Comparison of ENCODE assay signal across 8 cellular contexts in genomic region chr12:26125451-26126339, GRCh38. TPM values are rescaled to one million over a fixed set of nuclear protein-coding genes. Genes with fewer than 3 reads are reported as not detected.
DNase-seq lines count a peak whose midpoint lies in the region; ATAC-seq, FAIRE-seq and TF ChIP-seq lines count a peak whose summit lies in the region.

No MANE protein-coding gene starts in this region.

- no peaks in the 10 kb centered on the region for H3K36me3 Mint-ChIP-seq in T-helper 1 cell treated with Interleukin-12 subunit alpha and Interleukin-12 subunit beta and Interleukin-4 antibody, amounts not matched to agents 30 μg/mL and 1 μg/mL, for 36 hours (ENCODE audit: low read depth)

- ATAC-seq in GM21526 (IDR thresholded peaks at IDR 0.05; ENCODE audit: low FRiP score, unreplicated experiment) = peak; percentile 10

- H3K9me3 ChIP-seq in kidney (ENCODE audit: control insufficient read depth in 1 of 2, low read length in 2 of 2) = no peaks in the 10 kb centered on the region
- no peaks in the 10 kb centered on the region for H3K9me3 ChIP-seq in skeletal muscle tissue (ENCODE audit: control insufficient read depth in 3 of 3, low read length in 3 of 3)

- H3K36me3 ChIP-seq in kidney (ENCODE audit: control insufficient read depth in 1 of 2, insufficient read depth in 2 of 2, low read length in 2 of 2) (no peaks in the 10 kb centered on the region), skeletal muscle tissue (ENCODE audit: control insufficient read depth in 3 of 3, insufficient read depth in 3 of 3, low read length in 3 of 3) (peaks cover 0 to 4% (median 0%) of the 10 kb centered on the region in 3 donors)

- H3K27me3 Mint-ChIP-seq in T-helper 1 cell treated with Interleukin-12 subunit alpha and Interleukin-12 subunit beta and Interleukin-4 antibody, amounts not matched to agents 30 μg/mL and 1 μg/mL, for 36 hours (ENCODE audit: low read depth) = peaks cover 90% of the 10 kb centered on the region

- H3K4me1 Mint-ChIP-seq in T-helper 1 cell treated with Interleukin-12 subunit alpha and Interleukin-12 subunit beta and Interleukin-4 antibody, amounts not matched to agents 30 μg/mL and 1 μg/mL, for 36 hours (ENCODE audit: low read depth) = peaks cover 29% of the 10 kb centered on the region

- intact Hi-C loops in kidney (cut with DNase I) = no loop called here

- H3K4me1 ChIP-seq in kidney (ENCODE audit: control insufficient read depth in 1 of 2, insufficient read depth in 1 of 2, low read depth in 1 of 2, low read length in 2 of 2) (peaks cover 4 to 13% of the 10 kb centered on the region in 2 donors), skeletal muscle tissue (ENCODE audit: control insufficient read depth in 3 of 3, insufficient read depth in 3 of 3, low read length in 3 of 3) (peaks cover 8 to 34% (median 24%) of the 10 kb centered on the region in 3 donors)

- TF ChIP-seq CTCF in choroid plexus epithelial cell (conservative IDR thresholded peaks at IDR 0.05; ENCODE audit: low read depth, low read length) = no peak
- TF ChIP-seq CTCF in kidney (IDR thresholded peaks at IDR 0.05; ENCODE audit: borderline replicate concordance, extremely low read depth, insufficient read depth) = no peak

- H3K27ac Mint-ChIP-seq in T-helper 1 cell treated with Interleukin-12 subunit alpha and Interleukin-12 subunit beta and Interleukin-4 antibody, amounts not matched to agents 30 μg/mL and 1 μg/mL, for 36 hours = no peak overlapping the region

- H3K4me3 Mint-ChIP-seq in T-helper 1 cell treated with Interleukin-12 subunit alpha and Interleukin-12 subunit beta and Interleukin-4 antibody, amounts not matched to agents 30 μg/mL and 1 μg/mL, for 36 hours = peak overlapping the region; percentile 71

- H3K27ac ChIP-seq in kidney (ENCODE audit: low read depth in 2 of 2, low read length in 2 of 2) = peak overlapping the region; percentile 71 to 82
- peak overlapping the region; percentile 100 for H3K27ac ChIP-seq in skeletal muscle tissue (ENCODE audit: low read depth, low read length)

- DNase-seq in DMS53 (lab: John Stamatoyannopoulos, UW) (peak; percentile 99), KG1 (lab: John Stamatoyannopoulos, UW) (peak; percentile 68), choroid plexus epithelial cell (ENCODE audit: low read depth) (peak; percentile 75), kidney (peak; percentile 93), SKM-1 (lab: John Stamatoyannopoulos, UW; ENCODE audit: unreplicated experiment) (no peak)

- no peak for FAIRE-seq in kidney (lab: Jason Lieb, UNC)

- no peaks in the 10 kb centered on the region for H3K27me3 ChIP-seq in skeletal muscle tissue (ENCODE audit: control insufficient read depth in 3 of 3, insufficient read depth in 3 of 3, low read length in 3 of 3)

- H3K9me3 Mint-ChIP-seq in T-helper 1 cell treated with Interleukin-12 subunit alpha and Interleukin-12 subunit beta and Interleukin-4 antibody, amounts not matched to agents 30 μg/mL and 1 μg/mL, for 36 hours = no peaks in the 10 kb centered on the region

- H3K4me3 ChIP-seq in choroid plexus epithelial cell (ENCODE audit: low read depth, low read length) = peak overlapping the region; percentile 74
- H3K4me3 ChIP-seq in kidney (ENCODE audit: low read length in 2 of 2) = peak overlapping the region; percentile 70
- H3K4me3 ChIP-seq in skeletal muscle tissue (ENCODE audit: low read length in 3 of 3) = peak overlapping the region; percentile 86 to 95 (median 91)

- H3K9ac ChIP-seq in kidney (ENCODE audit: low read length in 2 of 2) (peak overlapping the region; percentile 8 to 72), skeletal muscle tissue (ENCODE audit: low read depth in 1 of 3, low read length in 3 of 3) (peak overlapping the region; percentile 84 to 98 (median 95))

RNA-seq across cellular contexts. Expression of gene BHLHE41, which starts 0.9 kb away (rescaled TPM):
- total RNA-seq in kidney (34.3 TPM), skeletal muscle tissue (1.0 TPM)
- 2.2 TPM for polyA plus RNA-seq in kidney (ENCODE audit: insufficient read depth, low read depth, low replicate concordance)

Comparison
In these comparisons a context has a peak if more than half of its experiments do, and no peak if none do; other contexts are left out.
1. RNA of gene BHLHE41, which starts 0.9 kb away (total RNA-seq): 34.3 TPM in kidney (single experiment); 1.0 TPM in skeletal muscle tissue (single experiment); every median in the first group is over 10 times any median in the second.
2. Peak in every context shown above with its lines, with median percentiles within 50 percentile points of each other: H3K4me3 ChIP-seq.